In the genomic region with DNA sequence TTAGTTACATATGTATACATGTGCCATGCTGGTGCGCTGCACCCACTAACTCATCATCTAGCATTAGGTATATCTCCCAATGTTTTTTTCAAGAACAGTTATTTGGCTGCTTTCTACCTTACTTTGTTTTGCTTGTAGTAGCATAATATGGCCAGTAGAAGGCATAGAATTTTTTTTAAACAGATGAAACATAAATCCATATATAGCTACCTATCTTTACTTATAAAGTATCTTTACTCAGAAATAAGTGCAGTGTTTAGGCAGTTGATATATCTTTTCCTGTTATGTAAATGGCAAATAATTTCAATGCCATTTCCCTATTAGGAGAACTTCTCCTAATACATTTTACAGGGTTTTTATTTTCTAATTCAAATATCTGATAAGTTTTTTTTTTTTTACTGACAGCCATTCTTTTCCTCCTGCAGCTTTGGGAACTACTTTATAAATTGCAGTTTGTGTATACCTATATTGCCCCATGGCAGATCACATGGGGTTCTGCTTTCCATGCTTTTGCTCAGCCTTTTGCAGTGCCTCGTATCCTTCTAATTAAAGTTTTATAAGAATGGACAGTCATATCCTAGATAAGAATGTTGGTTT, we compare ENCODE assay signal across 9 cellular contexts.
DNase-seq lines count a peak whose midpoint lies in the region; ATAC-seq and TF ChIP-seq lines count a peak whose summit lies in the region.
"Had no signal": no experiment of that assay in that cellular context is flagged by ENCODE, and none has a peak within 500 bp of the region (broad histone marks: within the 10 kb centered on the region; RNA-seq: fewer than 3 reads in every experiment).

No MANE protein-coding gene starts in this region.

- no peaks in the 10 kb centered on the region for H3K9me2 ChIP-seq in Karpas-422 (replicated peaks; ENCODE audit: insufficient read depth, low read length)

- H3K27me3 Mint-ChIP-seq in naive thymus-derived CD4-positive, alpha-beta T cell = no peaks in the 10 kb centered on the region
- H3K27me3 Mint-ChIP-seq: naive thymus-derived CD8-positive, alpha-beta T cell had no signal

- H3K27ac ChIP-seq in Karpas-422 (ENCODE audit: low read length) = no peak overlapping the region
- H3K27ac ChIP-seq in brain microvascular endothelial cell = no peak overlapping the region
- H3K27ac ChIP-seq in naive thymus-derived CD4-positive, alpha-beta T cell (ENCODE audit: low read depth, low read length) = no peak overlapping the region

- DNase-seq in DMS53 treated with DMSO at 0.1 percent for 48 hours (lab: John Stamatoyannopoulos, UW; ENCODE audit: unreplicated experiment) = peak; percentile 3
- DNase-seq in Karpas-422 = peak; percentile 68
- no peak for DNase-seq in brain microvascular endothelial cell
- DNase-seq in naive thymus-derived CD4-positive, alpha-beta T cell = peak in 1 of 9 donors; percentile 3
- DNase-seq in HEK293T (ENCODE audit: extremely low spot score) = no peak
- no peak for DNase-seq in HPDE6-E6E7 (ENCODE audit: extremely low spot score)

- POLR2A ChIA-PET in naive thymus-derived CD4-positive, alpha-beta T cell (lab: Charles Lee) = interaction anchor here (0.7 kb wide), 1 partner anchor 18 kb away, joined by 4 read pairs; no protein-coding TSS in a partner anchor
- POLR2A ChIA-PET in HEK293T (lab: Yijun Ruan, JAX) = no interaction called here

- H3K36me3 Mint-ChIP-seq in naive thymus-derived CD4-positive, alpha-beta T cell = peaks cover 7 to 39% (median 28%) of the 10 kb centered on the region in 5 donors

- H3K27ac Mint-ChIP-seq in naive thymus-derived CD4-positive, alpha-beta T cell = no peak overlapping the region

- in situ Hi-C loops in brain microvascular endothelial cell (cut with HindIII; ENCODE audit: low pct_ligation_motif_present, low sequenced_read_pairs) = no loop called here

- H3K4me2 ChIP-seq in Karpas-422 (ENCODE audit: low read depth, low read length, poor library complexity, severe bottlenecking) = no peak overlapping the region

- H3K36me3 ChIP-seq in Karpas-422 (ENCODE audit: insufficient read depth, low read length) (peaks cover 3% of the 10 kb centered on the region; the same call in 1 of the 2 replicates), brain microvascular endothelial cell (replicated peaks) (peaks cover 15% of the 10 kb centered on the region)
- H3K36me3 ChIP-seq in naive thymus-derived CD4-positive, alpha-beta T cell (ENCODE audit: control insufficient read depth in 2 of 3, insufficient read depth in 3 of 3, low read length in 3 of 3) = peaks cover 4 to 46% (median 5%) of the 10 kb centered on the region in 3 experiments

- H3K9ac ChIP-seq in Karpas-422 (ENCODE audit: low read length) = no peak overlapping the region

- H3K4me3 Mint-ChIP-seq in naive thymus-derived CD4-positive, alpha-beta T cell = no peak overlapping the region

- intact Hi-C loops in naive thymus-derived CD4-positive, alpha-beta T cell (cut with micrococcal nuclease) = no loop called here

- H3K27me3 ChIP-seq in Karpas-422 (ENCODE audit: low read length) (no peaks in the 10 kb centered on the region), brain microvascular endothelial cell (replicated peaks) (no peaks in the 10 kb centered on the region)
- no peaks in the 10 kb centered on the region for H3K27me3 ChIP-seq in naive thymus-derived CD4-positive, alpha-beta T cell (ENCODE audit: control insufficient read depth in 2 of 2, insufficient read depth in 2 of 2, low read length in 2 of 2)

- H3K9me3 Mint-ChIP-seq in naive thymus-derived CD4-positive, alpha-beta T cell = no peaks in the 10 kb centered on the region
- H3K9me3 Mint-ChIP-seq: naive thymus-derived CD8-positive, alpha-beta T cell had no signal

- H3K4me1 Mint-ChIP-seq in naive thymus-derived CD4-positive, alpha-beta T cell = peaks cover 0 to 24% (median 15%) of the 10 kb centered on the region in 7 donors

- no peak overlapping the region for H2AFZ ChIP-seq in Karpas-422 (ENCODE audit: low read length)

- CTCF ChIA-PET in naive thymus-derived CD4-positive, alpha-beta T cell (lab: Charles Lee) = interaction anchor here (0.6 to 0.8 kb wide), 4 partner anchors 16 to 1399 kb away, joined by 3 to 5 read pairs (median 4); no protein-coding TSS in a partner anchor
- CTCF ChIA-PET in HEK293T (lab: Yijun Ruan, JAX) = interaction anchor here (0.5 to 1.1 kb wide), 4 partner anchors 12 to 310 kb away, joined by 4 to 8 read pairs (median 4); no protein-coding TSS in a partner anchor

- H3K4me1 ChIP-seq in Karpas-422 (ENCODE audit: low read length) = no peaks in the 10 kb centered on the region
- no peaks in the 10 kb centered on the region for H3K4me1 ChIP-seq in naive thymus-derived CD4-positive, alpha-beta T cell (ENCODE audit: control insufficient read depth in 2 of 2, insufficient read depth in 2 of 2, low read length in 2 of 2)

- H3K9me3 ChIP-seq in Karpas-422 (ENCODE audit: low read length) = no peaks in the 10 kb centered on the region
- H3K9me3 ChIP-seq in naive thymus-derived CD4-positive, alpha-beta T cell (ENCODE audit: control insufficient read depth in 2 of 3, low read length in 3 of 3) = no peaks in the 10 kb centered on the region

- H3K4me3 ChIP-seq in Karpas-422 (ENCODE audit: low read length) (no peak overlapping the region), brain microvascular endothelial cell (ENCODE audit: low read depth, low read length) (no peak overlapping the region)
- H3K4me3 ChIP-seq in naive thymus-derived CD4-positive, alpha-beta T cell (ENCODE audit: low read length) = no peak overlapping the region

- ATAC-seq in naive thymus-derived CD4-positive, alpha-beta T cell = peak; percentile 51
- ATAC-seq in HG03565 (IDR thresholded peaks at IDR 0.05; ENCODE audit: unreplicated experiment) (no peak), HG02642 (IDR thresholded peaks at IDR 0.05; ENCODE audit: poor library complexity, unreplicated experiment) (no peak)

- H3K79me2 ChIP-seq in Karpas-422 (ENCODE audit: low read length) = no peaks in the 10 kb centered on the region

- peak; percentile 42 for TF ChIP-seq CTCF in brain microvascular endothelial cell (IDR thresholded peaks at IDR 0.05; ENCODE audit: low read depth, low read length, missing control alignments)

- no peaks in the 10 kb centered on the region for H4K20me1 ChIP-seq in Karpas-422 (ENCODE audit: insufficient read depth, low read depth, low read length)

TF ChIP-seq in HEK293T, 16 proteins besides CTCF, POLR2A, EP300 and RAD21:
- no peak for TF ChIP-seq SP1 (IDR thresholded peaks at IDR 0.05)
- TF ChIP-seq FOXA1 (IDR thresholded peaks at IDR 0.05) = no peak
- no peak for TF ChIP-seq CTBP1 (IDR thresholded peaks at IDR 0.05; ENCODE audit: borderline replicate concordance)
- TF ChIP-seq SUZ12 (IDR thresholded peaks at IDR 0.05) = no peak
- no peak for TF ChIP-seq FOXK2 (IDR thresholded peaks at IDR 0.05)
- TF ChIP-seq FOXM1 (IDR thresholded peaks at IDR 0.05; ENCODE audit: borderline replicate concordance) = no peak
- no peak for TF ChIP-seq ZNF384 (IDR thresholded peaks at IDR 0.05)
- TF ChIP-seq, protein P1, sequence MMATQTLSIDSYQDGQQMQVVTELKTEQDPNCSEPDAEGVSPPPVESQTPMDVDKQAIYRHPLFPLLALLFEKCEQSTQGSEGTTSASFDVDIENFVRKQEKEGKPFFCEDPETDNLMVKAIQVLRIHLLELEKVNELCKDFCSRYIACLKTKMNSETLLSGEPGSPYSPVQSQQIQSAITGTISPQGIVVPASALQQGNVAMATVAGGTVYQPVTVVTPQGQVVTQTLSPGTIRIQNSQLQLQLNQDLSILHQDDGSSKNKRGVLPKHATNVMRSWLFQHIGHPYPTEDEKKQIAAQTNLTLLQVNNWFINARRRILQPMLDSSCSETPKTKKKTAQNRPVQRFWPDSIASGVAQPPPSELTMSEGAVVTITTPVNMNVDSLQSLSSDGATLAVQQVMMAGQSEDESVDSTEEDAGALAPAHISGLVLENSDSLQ (IDR thresholded peaks at IDR 0.05) = no peak
- no peak for TF ChIP-seq ELF4 (IDR thresholded peaks at IDR 0.05)
- TF ChIP-seq BHLHE40 (IDR thresholded peaks at IDR 0.05; ENCODE audit: borderline replicate concordance) = no peak
- no peak for TF ChIP-seq LEF1 (IDR thresholded peaks at IDR 0.05; ENCODE audit: borderline replicate concordance)
- TF ChIP-seq HDGF (IDR thresholded peaks at IDR 0.05; ENCODE audit: borderline replicate concordance) = no peak
- TF ChIP-seq NFRKB (IDR thresholded peaks at IDR 0.05) = no peak
- TF ChIP-seq L3MBTL2 (conservative IDR thresholded peaks at IDR 0.05) = no peak
- TF ChIP-seq ARNT (IDR thresholded peaks at IDR 0.05) = no peak
TF ChIP-seq in HEK293T: peak in this region for 0.

Comparison
In these comparisons a context has a peak if more than half of its experiments do, and no peak if none do; other contexts are left out.
1. DNase-seq: peak in DMS53 treated with DMSO at 0.1 percent for 48 hours (single experiment) and Karpas-422 (single experiment); none in brain microvascular endothelial cell (single experiment), HEK293T (single experiment) and HPDE6-E6E7 (single experiment).